Comparison of ENCODE assay signal across 8 cellular contexts in genomic region chr19:41265376-41266153, GRCh38. TPM values are rescaled to one million over a fixed set of nuclear protein-coding genes. Genes with fewer than 3 reads are reported as not detected.
DNase-seq lines count a peak whose midpoint lies in the region; ATAC-seq lines count a peak whose summit lies in the region.

No MANE protein-coding gene starts in this region.

- peak overlapping the region; percentile 95 for H3K27ac ChIP-seq in duodenal mucosa (ENCODE audit: low read depth, low read length)
- peak overlapping the region; percentile 94 for H3K27ac ChIP-seq in muscle layer of colon (ENCODE audit: low read depth, low read length)

- ATAC-seq in HG03457 (IDR thresholded peaks at IDR 0.05; ENCODE audit: unreplicated experiment) (no peak), GM19324 (IDR thresholded peaks at IDR 0.05; ENCODE audit: low FRiP score, unreplicated experiment) (no peak)

- peak overlapping the region; percentile 88 to 90 for H3K4me3 ChIP-seq in duodenal mucosa (ENCODE audit: low read depth in 1 of 2, low read length in 2 of 2)
- H3K4me3 ChIP-seq in muscle layer of colon (ENCODE audit: low read depth in 1 of 2, low read length in 2 of 2) = peak overlapping the region; percentile 84 to 88

- DNase-seq in SIG-M5 treated with dmso at 0.1 percent for 504 hours (lab: John Stamatoyannopoulos, UW; ENCODE audit: unreplicated experiment) (peak; percentile 3), SIG-M5 (lab: John Stamatoyannopoulos, UW) (no peak), SK-MEL-5 (ENCODE audit: low read depth, low spot score) (peak; percentile 29), GM19240 (ENCODE audit: insufficient read length, low spot score) (no peak)

- in situ Hi-C loops in SK-MEL-5 (cut with HindIII; ENCODE audit: low pct_unique_long_range_greater_than_20kb, low sequenced_read_pairs) = no loop called here

- H3K36me3 ChIP-seq in duodenal mucosa (ENCODE audit: control insufficient read depth in 1 of 2, insufficient read depth in 2 of 2, low read length in 2 of 2) (peaks cover 14 to 29% of the 10 kb centered on the region in 2 donors), muscle layer of colon (ENCODE audit: insufficient read depth, low read length) (peaks cover 25% of the 10 kb centered on the region)

- H3K9me3 ChIP-seq in duodenal mucosa (ENCODE audit: control insufficient read depth in 1 of 2, low read length in 2 of 2) = no peaks in the 10 kb centered on the region
- no peaks in the 10 kb centered on the region for H3K9me3 ChIP-seq in muscle layer of colon (ENCODE audit: low read length)

- no peaks in the 10 kb centered on the region for H3K27me3 ChIP-seq in duodenal mucosa (ENCODE audit: control insufficient read depth in 1 of 2, insufficient read depth in 2 of 2, low read length in 2 of 2)
- no peaks in the 10 kb centered on the region for H3K27me3 ChIP-seq in muscle layer of colon (ENCODE audit: control insufficient read depth in 1 of 2, insufficient read depth in 2 of 2, low read length in 2 of 2)

- peaks cover 27% of the 10 kb centered on the region in 2 donors for H3K4me1 ChIP-seq in duodenal mucosa (ENCODE audit: control insufficient read depth in 1 of 2, insufficient read depth in 2 of 2, low read length in 2 of 2)
- peaks cover 30% of the 10 kb centered on the region for H3K4me1 ChIP-seq in muscle layer of colon (ENCODE audit: insufficient read depth, low read length)

- H3K9ac ChIP-seq in duodenal mucosa (ENCODE audit: low read depth in 1 of 2, low read length in 2 of 2) (peak overlapping the region; percentile 90 to 95), muscle layer of colon (ENCODE audit: low read length) (peak overlapping the region; percentile 80)

RNA-seq across cellular contexts. Expression of gene HNRNPUL1, which starts 1.4 kb away (rescaled TPM):
- total RNA-seq in SK-MEL-5 (2014; rRNA removed; shearing (Covaris generic)) = 56.4 and 59.7 TPM in 2 replicates
- 122 and 157 TPM in 2 replicates for polyA plus RNA-seq in SK-MEL-5 (2015; cell fraction: cytosol; rRNA removed)
- 58.9 and 77.8 TPM in 2 replicates for polyA plus RNA-seq in SK-MEL-5 (2015; cell fraction: nucleus; rRNA removed)

RNA-seq across cellular contexts. Expression of gene CCDC97, which starts 44.4 kb away (rescaled TPM):
- total RNA-seq in SK-MEL-5 (2014; rRNA removed; shearing (Covaris generic)) = 6.9 and 9.8 TPM in 2 replicates
- polyA plus RNA-seq in SK-MEL-5 (2015; cell fraction: cytosol; rRNA removed) = 19.3 and 27.0 TPM in 2 replicates
- 12.3 and 13.2 TPM in 2 replicates for polyA plus RNA-seq in SK-MEL-5 (2015; cell fraction: nucleus; rRNA removed)

RNA-seq across cellular contexts. Expression of gene AXL, which starts 46.5 kb away (rescaled TPM):
- 0.03 TPM in 1 of 2 replicates, not detected in the other for total RNA-seq in SK-MEL-5 (2014; rRNA removed; shearing (Covaris generic))
- polyA plus RNA-seq in SK-MEL-5 (2015; cell fraction: cytosol; rRNA removed) = 0.14 TPM in 1 of 2 replicates, not detected in the other
- not detected in 2 replicates for polyA plus RNA-seq in SK-MEL-5 (2015; cell fraction: nucleus; rRNA removed)

Comparison
In these comparisons a context has a peak if more than half of its experiments do, and no peak if none do; other contexts are left out.
1. DNase-seq: peak in SIG-M5 treated with dmso at 0.1 percent for 504 hours (single experiment) and SK-MEL-5 (single experiment); none in SIG-M5 (single experiment) and GM19240 (single experiment).